In genomic region chr9:3893519-3893918, GRCh38 we compare ENCODE assay signal across 1 cellular context.
TF ChIP-seq lines count a peak whose summit lies in the region.

No MANE protein-coding gene starts in this region.

TF ChIP-seq in Ishikawa, 13 proteins besides CTCF, POLR2A, EP300 and RAD21 (continued from another document):
- TF ChIP-seq REST (IDR thresholded peaks at IDR 0.05; ENCODE audit: low read depth): no peak
- TF ChIP-seq CEBPB (IDR thresholded peaks at IDR 0.05): no peak
- TF ChIP-seq EGR1 (IDR thresholded peaks at IDR 0.05): no peak
- TF ChIP-seq NFIC (IDR thresholded peaks at IDR 0.05): no peak
- no peak for TF ChIP-seq FOXM1 (IDR thresholded peaks at IDR 0.05; ENCODE audit: borderline replicate concordance, low read depth)
- TF ChIP-seq YY1 (IDR thresholded peaks at IDR 0.05; ENCODE audit: low read depth): no peak
- no peak for TF ChIP-seq USF1 (IDR thresholded peaks at IDR 0.05)
- TF ChIP-seq TEAD4 (IDR thresholded peaks at IDR 0.05): no peak
- no peak for TF ChIP-seq TCF12 (IDR thresholded peaks at IDR 0.05; ENCODE audit: low read depth)
